13 cellular contexts compared by ENCODE assay signal in the genomic region with DNA sequence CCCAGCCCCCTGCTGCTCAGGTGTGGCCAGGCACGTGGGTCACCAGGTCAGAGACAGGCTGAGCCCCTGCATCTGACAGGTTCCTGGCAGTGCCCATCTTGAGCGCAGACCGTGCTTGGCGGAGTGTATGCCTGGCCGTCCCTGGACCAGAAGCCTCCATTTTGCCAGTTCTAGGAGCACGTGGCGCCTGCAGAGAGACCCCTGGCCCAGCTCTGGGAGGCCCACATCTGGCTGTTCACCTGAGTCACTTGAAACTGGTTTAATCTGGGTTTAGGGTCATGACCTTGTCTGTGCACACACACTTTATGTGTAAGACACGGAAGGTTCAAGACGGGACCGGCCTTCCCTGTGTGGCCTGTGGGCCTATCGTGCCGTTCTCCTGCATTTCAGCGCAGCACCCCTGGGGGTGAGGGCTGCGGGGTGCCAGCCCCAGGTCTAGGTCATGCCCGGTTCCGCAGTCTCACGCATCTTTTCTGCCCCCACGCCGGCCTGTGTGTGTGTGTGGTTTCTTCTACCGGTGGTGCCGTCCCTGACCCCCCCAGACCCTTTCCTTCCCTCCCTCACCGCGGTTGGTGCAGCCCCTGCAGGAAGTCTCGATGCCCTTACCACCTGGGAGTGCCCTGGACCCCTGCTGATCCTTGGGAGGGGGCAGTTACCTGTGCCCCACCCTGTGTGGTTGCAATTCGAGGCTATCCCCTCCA.
"Had no signal": no experiment of that assay in that cellular context is flagged by ENCODE, and none has a peak within 500 bp of the region (broad histone marks: within the 10 kb centered on the region; RNA-seq: fewer than 3 reads in every experiment).

No MANE protein-coding gene starts in this region.

- DNase-seq: foreskin melanocyte had no signal

- H3K9me3 Mint-ChIP-seq: immature natural killer cell, nephron had no signal

- H3K4me3 ChIP-seq: coronary artery, dorsolateral prefrontal cortex, heart right ventricle, left ventricle myocardium inferior, lung, upper lobe of right lung, vagina had no signal

- H3K27me3 Mint-ChIP-seq: naive B cell had no signal

- H3K27ac Mint-ChIP-seq: immature natural killer cell, naive B cell, nephron had no signal

- H3K9me3 ChIP-seq: left ventricle myocardium inferior, psoas muscle, right lobe of liver, upper lobe of right lung, vagina had no signal

- H3K4me3 Mint-ChIP-seq: immature natural killer cell, naive B cell, nephron had no signal

- H3K27me3 ChIP-seq: dorsolateral prefrontal cortex, heart right ventricle, right lobe of liver, upper lobe of right lung, vagina had no signal

- H3K27ac ChIP-seq: coronary artery, heart right ventricle, left ventricle myocardium inferior, psoas muscle, upper lobe of right lung, vagina had no signal
